In the genomic region with DNA sequence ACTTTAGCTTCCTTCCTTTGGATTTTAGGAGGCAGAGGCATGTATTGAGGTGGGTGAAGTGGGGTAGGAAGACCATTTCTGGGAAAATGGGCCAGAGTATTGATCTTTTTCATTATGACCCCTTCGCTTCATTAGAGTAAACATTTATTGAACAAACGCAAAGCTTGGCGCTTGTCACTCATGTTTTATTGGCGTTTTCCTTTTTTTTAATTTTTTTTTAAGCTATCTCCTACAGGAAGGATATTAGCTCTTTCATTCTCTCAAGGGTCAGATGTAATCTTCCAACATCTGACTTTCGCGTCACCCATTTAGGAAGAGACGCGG, we compare ENCODE assay signal across 8 cellular contexts. TPM values are rescaled to one million over a fixed set of nuclear protein-coding genes. Genes with fewer than 3 reads are reported as not detected.
DNase-seq lines count a peak whose midpoint lies in the region; ATAC-seq and TF ChIP-seq lines count a peak whose summit lies in the region.

No MANE protein-coding gene starts in this region.

- WGBS in mammary epithelial cell (ENCODE audit: low coverage, missing lambda C conversion rate): 57% methylated on average over 4 of the region's 8 CpGs

- peak overlapping the region; percentile 68 for H3K4me2 ChIP-seq in mammary epithelial cell (ENCODE audit: insufficient read depth, low read depth, low read length)

- H4K20me1 ChIP-seq in mammary epithelial cell (ENCODE audit: insufficient read depth, low read length): no peaks in the 10 kb centered on the region

- CTCF ChIA-PET in mammary epithelial cell (lab: Charles Lee; ENCODE audit: low non-redundant PET): no interaction called here

- TF ChIP-seq CTCF in 22Rv1 (IDR thresholded peaks at IDR 0.05) (no peak), mammary epithelial cell (conservative IDR thresholded peaks at IDR 0.05 in 1 of 2, IDR thresholded peaks at IDR 0.05 in 1 of 2; ENCODE audit: extremely low read depth in 1 of 2, insufficient read depth in 1 of 2, low read depth in 1 of 2, low read length in 2 of 2) (no peak)

- TSS peak; percentile 69 for BruUV-seq in mammary epithelial cell (replicated peaks; lab: Mats Ljungman, UMichigan)

- intact Hi-C loops in mammary epithelial cell (cut with micrococcal nuclease): loop anchor here (5.0 kb wide), 1 partner anchor 193 kb away; no protein-coding TSS in a partner anchor

- in situ Hi-C loops in mammary epithelial cell (cut with MboI; ENCODE audit: low sequenced_read_pairs in 2 of 2): loop anchor here in 1 of 2 donors (10.0 kb wide), 1 partner anchor 100 kb away; no protein-coding TSS in a partner anchor

- DNase-seq in mammary epithelial cell (no peak), NCI-H2227 treated with DMSO at 0.1 percent for 48 hours (lab: John Stamatoyannopoulos, UW) (no peak), T1000 (lab: John Stamatoyannopoulos, UW) (no peak)

- H3K27me3 ChIP-seq in HUES6 (ENCODE audit: control insufficient read depth, insufficient read depth, low read length): no peaks in the 10 kb centered on the region
- no peaks in the 10 kb centered on the region for H3K27me3 ChIP-seq in mammary epithelial cell (ENCODE audit: insufficient read depth, low read length)
- H3K27me3 ChIP-seq in muscle layer of duodenum (ENCODE audit: low read depth, low read length): no peaks in the 10 kb centered on the region

- H3K79me2 ChIP-seq in mammary epithelial cell (ENCODE audit: insufficient read depth, low read length): peaks cover 46% of the 10 kb centered on the region

- H2AFZ ChIP-seq in mammary epithelial cell (ENCODE audit: low read depth, low read length): peak overlapping the region; percentile 85

- H3K27ac ChIP-seq in 22Rv1 (peak overlapping the region; percentile 92), HUES6 (ENCODE audit: low read depth, low read length) (peak overlapping the region; percentile 98; the same call in 1 of the 2 replicates), mammary epithelial cell (ENCODE audit: insufficient read depth, low read depth, low read length) (peak overlapping the region; percentile 81), muscle layer of duodenum (ENCODE audit: low read length) (peak overlapping the region; percentile 95)

- H3K9ac ChIP-seq in HUES6 (ENCODE audit: low read length): peak overlapping the region; percentile 29
- H3K9ac ChIP-seq in mammary epithelial cell (ENCODE audit: insufficient read depth, low read length): no peak overlapping the region

- dilution Hi-C loops in mammary epithelial cell (cut with HindIII; ENCODE audit: low sequenced_read_pairs): no loop called here

- H3K4me3 ChIP-seq in HUES6 (ENCODE audit: low read depth, low read length) (peak overlapping the region; percentile 99), mammary epithelial cell (replicated peaks in 1 of 3; ENCODE audit: insufficient read depth in 1 of 3, low read depth in 2 of 3, low read length in 3 of 3) (peak overlapping the region; percentile 89 to 97 (median 93)), muscle layer of duodenum (ENCODE audit: low read depth in 1 of 2, low read length in 2 of 2) (peak overlapping the region; percentile 89 to 90)

- H3K4me1 ChIP-seq in HUES6 (ENCODE audit: control insufficient read depth, insufficient read depth, low read length) (peaks cover 32% of the 10 kb centered on the region), mammary epithelial cell (ENCODE audit: insufficient read depth, low read length) (peaks cover 20% of the 10 kb centered on the region), muscle layer of duodenum (ENCODE audit: control insufficient read depth in 1 of 2, insufficient read depth in 2 of 2, low read length in 2 of 2) (peaks cover 8 to 22% of the 10 kb centered on the region in 2 donors)

- H3K9me3 ChIP-seq in HUES6 (ENCODE audit: control insufficient read depth, insufficient read depth, low read depth, low read length) (no peaks in the 10 kb centered on the region), mammary epithelial cell (replicated peaks; ENCODE audit: insufficient read depth, low read length) (no peaks in the 10 kb centered on the region), muscle layer of duodenum (ENCODE audit: control insufficient read depth in 1 of 2, low read length in 2 of 2) (peaks cover 0 to 2% of the 10 kb centered on the region in 2 donors)

- ATAC-seq in GM21576 (IDR thresholded peaks at IDR 0.05; ENCODE audit: unreplicated experiment): no peak
- ATAC-seq in HG02840 (IDR thresholded peaks at IDR 0.05; ENCODE audit: low FRiP score, unreplicated experiment): no peak

- H3K36me3 ChIP-seq in HUES6 (ENCODE audit: control insufficient read depth, insufficient read depth, low read length) (peaks cover 21% of the 10 kb centered on the region), mammary epithelial cell (ENCODE audit: insufficient read depth, low read length) (peaks cover 13% of the 10 kb centered on the region), muscle layer of duodenum (ENCODE audit: control insufficient read depth in 1 of 2, insufficient read depth in 2 of 2, low read length in 2 of 2) (peaks cover 4 to 11% of the 10 kb centered on the region in 2 donors)

RNA-seq across cellular contexts. Expression of gene SUB1, which starts 0.3 kb away (rescaled TPM):
- 100 to 1,000 TPM; 109 to 231 TPM for total RNA-seq in mammary epithelial cell
- 66.8 TPM for polyA plus RNA-seq in mammary epithelial cell
- polyA minus RNA-seq in mammary epithelial cell: 10.7 TPM
